ENCODE assay signal across 8 cellular contexts in genomic region chr17:77957215-77957868, GRCh38. TPM values are rescaled to one million over a fixed set of nuclear protein-coding genes. Genes with fewer than 3 reads are reported as not detected.
DNase-seq lines count a peak whose midpoint lies in the region; ATAC-seq and TF ChIP-seq lines count a peak whose summit lies in the region.

No MANE protein-coding gene starts in this region.

- peaks cover 0 to 40% (median 28%) of the 10 kb centered on the region in 9 donors for H3K4me1 ChIP-seq in heart right ventricle
- peaks cover 14% of the 10 kb centered on the region for H3K4me1 ChIP-seq in mucosa of descending colon (ENCODE audit: low read depth)

- peak overlapping the region; percentile 40 to 99 (median 75) for H3K4me3 ChIP-seq in heart right ventricle
- peak overlapping the region; percentile 40 for H3K4me3 ChIP-seq in mucosa of descending colon

- H3K9me3 ChIP-seq in heart right ventricle (no peaks in the 10 kb centered on the region), mucosa of descending colon (no peaks in the 10 kb centered on the region)

- ATAC-seq in heart right ventricle, result no peak
- ATAC-seq in Right ventricle myocardium superior (ENCODE audit: poor library complexity), result no peak
- no peak for ATAC-seq in mucosa of descending colon

- TF ChIP-seq CTCF in heart right ventricle (IDR thresholded peaks at IDR 0.05) (no peak), mucosa of descending colon (IDR thresholded peaks at IDR 0.05) (no peak)

- DNase-seq in heart right ventricle (no peak), Right ventricle myocardium superior (no peak), NOMO-1 treated with DMSO at 0.1 percent for 48 hours (lab: John Stamatoyannopoulos, UW; ENCODE audit: unreplicated experiment) (peak; percentile 73), mucosa of descending colon (peak in 1 of 3 donors; percentile 4), GM19240 (ENCODE audit: insufficient read length, low spot score) (no peak), iPS-NIHi11 (ENCODE audit: low spot score) (no peak)
- no peak for DNase-seq in stimulated activated CD4-positive, alpha-beta T cell treated with anti-CD3 and anti-CD28 coated beads, Interleukin-2, amount 100 ng/mL, for 24 hours

- WGBS in heart right ventricle, 2 donors, result 23 to 25% methylated on average over 25 of the region's 25 CpGs

- H3K27me3 ChIP-seq in heart right ventricle, result peaks cover 0 to 48% (median 0%) of the 10 kb centered on the region in 7 donors

- intact Hi-C loops in heart right ventricle (cut with DNase I) (loop anchor here in 5 of 10 donors (5.0 to 10.0 kb wide), 9 partner anchors 40 to 220 kb away; no protein-coding TSS in a partner anchor), Right ventricle myocardium superior (cut with DNase I) (no loop called here), mucosa of descending colon (cut with DNase I, micrococcal nuclease) (no loop called here)

- H3K27ac ChIP-seq in heart right ventricle (peak overlapping the region; percentile 25 to 93 (median 84)), cingulate gyrus (ENCODE audit: low read depth, low read length) (peak overlapping the region; percentile 88)

- no peaks in the 10 kb centered on the region for H3K36me3 ChIP-seq in heart right ventricle
- no peaks in the 10 kb centered on the region for H3K36me3 ChIP-seq in mucosa of descending colon (ENCODE audit: low read depth)

RNA-seq across cellular contexts. Expression of gene TNRC6C, which starts 1.2 kb away (rescaled TPM):
- total RNA-seq in heart right ventricle, result 10 to 100 TPM; 17.1 to 31.4 (median 25.9) TPM
- 10 to 100 TPM in 1 of 2 donors, 1 to 10 TPM in 1; 2.2 to 16.1 TPM for polyA plus RNA-seq in heart right ventricle
- 17.8 TPM for total RNA-seq in Right ventricle myocardium superior
- total RNA-seq in mucosa of descending colon, result 10 to 100 TPM; 13.7 to 32.6 (median 20.7) TPM
